Comparison of ENCODE assay signal across 9 cellular contexts in the genomic region with DNA sequence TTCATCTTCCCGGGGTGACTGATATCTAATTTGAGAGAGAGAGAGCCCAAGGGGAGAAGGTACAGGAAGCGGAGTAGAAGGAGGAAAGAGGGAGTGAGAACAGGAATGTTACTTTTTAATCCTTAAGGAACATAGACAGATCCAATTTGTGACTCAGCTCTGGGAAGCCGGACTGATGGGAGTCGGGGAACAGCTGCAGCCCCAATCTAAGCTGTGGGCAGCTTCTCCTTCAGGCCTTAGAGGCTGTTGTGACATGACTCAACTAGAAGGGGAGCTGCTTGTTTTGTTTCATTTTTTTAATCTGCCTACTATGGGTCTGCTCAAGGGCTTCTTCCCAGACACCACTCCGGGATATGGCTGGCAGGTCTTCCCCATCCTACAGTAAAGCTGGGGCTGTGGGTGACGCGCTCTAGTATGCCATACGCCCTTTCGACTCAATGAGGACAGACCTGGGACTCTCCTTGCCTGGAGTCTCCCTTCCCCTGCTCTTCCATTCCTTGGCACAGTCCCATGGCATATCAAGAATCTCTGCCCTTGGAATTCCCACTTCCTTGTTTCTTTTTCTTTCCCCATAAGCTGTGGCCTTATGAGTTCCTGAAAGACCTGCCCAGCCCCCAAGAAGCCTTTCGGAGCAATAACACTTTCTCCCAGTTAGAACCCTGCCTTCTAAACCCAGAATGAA.
DNase-seq lines count a peak whose midpoint lies in the region; ATAC-seq lines count a peak whose summit lies in the region.
"Had no signal": no experiment of that assay in that cellular context is flagged by ENCODE, and none has a peak within 500 bp of the region (broad histone marks: within the 10 kb centered on the region; RNA-seq: fewer than 3 reads in every experiment).

No MANE protein-coding gene starts in this region.

- H3K9me3 ChIP-seq in subcutaneous abdominal adipose tissue (ENCODE audit: control insufficient read depth in 5 of 5, low read length in 5 of 5): no peaks in the 10 kb centered on the region

- H3K36me3 ChIP-seq in subcutaneous abdominal adipose tissue (ENCODE audit: control insufficient read depth in 5 of 5, insufficient read depth in 5 of 5, low read length in 5 of 5): no peaks in the 10 kb centered on the region

- H3K4me1 ChIP-seq in subcutaneous abdominal adipose tissue (ENCODE audit: control insufficient read depth in 5 of 5, insufficient read depth in 5 of 5, low read length in 5 of 5): peaks cover 11 to 61% (median 39%) of the 10 kb centered on the region in 5 donors

- intact Hi-C loops in left colon (cut with DNase I, micrococcal nuclease): loop anchor here in 1 of 2 donors (5.0 kb wide), 1 partner anchor 125 kb away; a partner anchor contains a TSS

- H3K9ac ChIP-seq in subcutaneous abdominal adipose tissue (ENCODE audit: low read length in 5 of 5): peak overlapping the region in 3 of 5 donors; percentile 19 to 33 (median 19)

- H3K4me3 ChIP-seq in subcutaneous abdominal adipose tissue (ENCODE audit: low read depth in 1 of 5, low read length in 5 of 5): peak overlapping the region in 4 of 5 donors; percentile 33 to 80 (median 34)

- peaks cover 0 to 3% (median 0%) of the 10 kb centered on the region in 5 donors for H3K27me3 ChIP-seq in subcutaneous abdominal adipose tissue (ENCODE audit: control insufficient read depth in 5 of 5, insufficient read depth in 4 of 5, low read length in 5 of 5)

- peak; percentile 74 for ATAC-seq in left colon
- no peak for ATAC-seq in GM19351 (IDR thresholded peaks at IDR 0.05; ENCODE audit: unreplicated experiment)

- peak overlapping the region; percentile 70 for H3K27ac ChIP-seq in cingulate gyrus (ENCODE audit: low read depth, low read length)
- peak overlapping the region; percentile 51 for H3K27ac ChIP-seq in subcutaneous abdominal adipose tissue (ENCODE audit: low read depth, low read length)

- DNase-seq in HS-27A (ENCODE audit: low read depth) (peak; percentile 62), left colon (peak; percentile 52 to 73), RKO (ENCODE audit: low spot score) (no peak)
- DNase-seq in stimulated activated CD4-positive, alpha-beta T cell treated with anti-CD3 and anti-CD28 coated beads, Interleukin-1b, Interleukin-23, amount 100 ng/mL, for 48 hours: no peak
- no peak for DNase-seq in stimulated activated CD8-positive, alpha-beta memory T cell treated with anti-CD3 and anti-CD28 coated beads, Interleukin-4, amount 100 ng/mL, for 48 hours
- DNase-seq: activated naive CD4-positive, alpha-beta T cell treated with anti-CD3 and anti-CD28 coated beads, Interleukin-2, amount 10 ng/mL, durations not matched to agents 7 days and 5 days had no signal

Comparison
In these comparisons a context has a peak if more than half of its experiments do, and no peak if none do; other contexts are left out.
1. DNase-seq: peak in HS-27A (single experiment) and left colon (2 of 2); none in stimulated activated CD4-positive, alpha-beta T cell treated with anti-CD3 and anti-CD28 coated beads, Interleukin-1b, Interleukin-23, amount 100 ng/mL, for 48 hours (single experiment), RKO (single experiment) and stimulated activated CD8-positive, alpha-beta memory T cell treated with anti-CD3 and anti-CD28 coated beads, Interleukin-4, amount 100 ng/mL, for 48 hours (single experiment).